1 cellular context compared by ENCODE assay signal in genomic region chr1:92298573-92299476, GRCh38.
TF ChIP-seq lines count a peak whose summit lies in the region.

A gene with protein sequence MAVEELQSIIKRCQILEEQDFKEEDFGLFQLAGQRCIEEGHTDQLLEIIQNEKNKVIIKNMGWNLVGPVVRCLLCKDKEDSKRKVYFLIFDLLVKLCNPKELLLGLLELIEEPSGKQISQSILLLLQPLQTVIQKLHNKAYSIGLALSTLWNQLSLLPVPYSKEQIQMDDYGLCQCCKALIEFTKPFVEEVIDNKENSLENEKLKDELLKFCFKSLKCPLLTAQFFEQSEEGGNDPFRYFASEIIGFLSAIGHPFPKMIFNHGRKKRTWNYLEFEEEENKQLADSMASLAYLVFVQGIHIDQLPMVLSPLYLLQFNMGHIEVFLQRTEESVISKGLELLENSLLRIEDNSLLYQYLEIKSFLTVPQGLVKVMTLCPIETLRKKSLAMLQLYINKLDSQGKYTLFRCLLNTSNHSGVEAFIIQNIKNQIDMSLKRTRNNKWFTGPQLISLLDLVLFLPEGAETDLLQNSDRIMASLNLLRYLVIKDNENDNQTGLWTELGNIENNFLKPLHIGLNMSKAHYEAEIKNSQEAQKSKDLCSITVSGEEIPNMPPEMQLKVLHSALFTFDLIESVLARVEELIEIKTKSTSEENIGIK (minus strand): TSS chr1:92298987. CDS start chr1:92297999, 988 bp downstream.
Gene RPAP2, plus strand, starts transcription at chr1:92299059. Its CDS starts 15 bp downstream, at chr1:92299074.

TF ChIP-seq in HepG2, 621 proteins besides CTCF, POLR2A, EP300 and RAD21 (continued from another document):
- no peak for TF ChIP-seq DMTF1 (CRISPR knock-in tag; IDR thresholded peaks at IDR 0.05)
- TF ChIP-seq HCFC1 (IDR thresholded peaks at IDR 0.05; ENCODE audit: low read depth, low read length), result no peak
- TF ChIP-seq IRF2 (CRISPR knock-in tag; IDR thresholded peaks at IDR 0.05), result no peak
- TF ChIP-seq NR1H2 (CRISPR knock-in tag; IDR thresholded peaks at IDR 0.05; ENCODE audit: borderline replicate concordance, low read depth), result 0 out of 2 replicates have a peak, but pooled peaks have one; percentile 36
- TF ChIP-seq KDM5B (CRISPR knock-in tag; IDR thresholded peaks at IDR 0.05; ENCODE audit: borderline replicate concordance), result peak; percentile 93; the same call in 1 of the 2 replicates
- no peak for TF ChIP-seq MTA3 (CRISPR knock-in tag; IDR thresholded peaks at IDR 0.05)
- TF ChIP-seq TSC22D2 (CRISPR knock-in tag; IDR thresholded peaks at IDR 0.05; ENCODE audit: borderline replicate concordance), result no peak
- no peak for TF ChIP-seq JARID2 (CRISPR knock-in tag; IDR thresholded peaks at IDR 0.05; ENCODE audit: insufficient replicate concordance)
- no peak for TF ChIP-seq MAFK (conservative IDR thresholded peaks at IDR 0.05 in 1 of 2, IDR thresholded peaks at IDR 0.05 in 1 of 2; ENCODE audit: low read length in 2 of 2)
- TF ChIP-seq ZKSCAN5 (CRISPR knock-in tag; IDR thresholded peaks at IDR 0.05), result peak; percentile 84; the same call in 1 of the 2 replicates
